In genomic region chr5:132086277-132086794, GRCh38 we compare ENCODE assay signal across 12 cellular contexts. TPM values are rescaled to one million over a fixed set of nuclear protein-coding genes. Genes with fewer than 3 reads are reported as not detected.
A peak's percentile ranks its signal among the peaks of the same experiment; 100 is the strongest.
DNase-seq lines count a peak whose midpoint lies in the region; ATAC-seq and TF ChIP-seq lines count a peak whose summit lies in the region.
"Had no signal": no experiment of that assay in that cellular context is flagged by ENCODE, and none has a peak within 500 bp of the region (broad histone marks: within the 10 kb centered on the region; RNA-seq: fewer than 3 reads in every experiment).

No MANE protein-coding gene starts in this region.

- 28 to 37% (median 36%) methylated on average over 2 of the region's 2 CpGs for WGBS in heart left ventricle, 4 donors
- 12 to 34% methylated on average over 2 of the region's 2 CpGs for WGBS in upper lobe of left lung, 2 donors
- 23% methylated on average over 2 of the region's 2 CpGs for WGBS in prostate gland

- H3K27me3 Mint-ChIP-seq in activated T-cell treated with anti-CD3 and anti-CD28 coated beads, Interleukin-2, amount 50 U/mL, for 24 hours, result no peaks in the 10 kb centered on the region
- H3K27me3 Mint-ChIP-seq: CD4-positive, alpha-beta memory T cell had no signal

- H3K36me3 Mint-ChIP-seq in activated T-cell treated with anti-CD3 and anti-CD28 coated beads, Interleukin-2, amount 50 U/mL, for 24 hours (ENCODE audit: low read depth), result no peaks in the 10 kb centered on the region
- H3K36me3 Mint-ChIP-seq: CD4-positive, alpha-beta memory T cell had no signal

- peak; percentile 68 to 97 (median 92) for ATAC-seq in heart left ventricle
- ATAC-seq in upper lobe of left lung (ENCODE audit: low FRiP score in 2 of 2), result peak; percentile 75 to 82
- ATAC-seq in stimulated activated naive CD8-positive, alpha-beta T cell treated with anti-CD3 and anti-CD28 coated beads, Interleukin-15, Interleukin-2, amounts not matched to agents 100 U/mL and 50 U/mL, for 24 hours, result no peak

- peak; percentile 26 for DNase-seq in activated T-cell treated with anti-CD3 and anti-CD28 coated beads, Interleukin-2, amount 50 U/mL, for 24 hours
- DNase-seq in activated T-cell treated with anti-CD3 and anti-CD28 coated beads, Interleukin-2, amount 50 U/mL, for 1 hour, result no peak
- peak; percentile 42 for DNase-seq in UCSD-AML1 (lab: John Stamatoyannopoulos, UW; ENCODE audit: unreplicated experiment)
- DNase-seq in heart left ventricle, result peak; percentile 82 to 88 (median 85)
- DNase-seq in upper lobe of left lung, result peak in 1 of 2 donors; percentile 78
- no peak for DNase-seq in prostate gland (ENCODE audit: low spot score)
- DNase-seq in SK-N-DZ (ENCODE audit: low spot score), result no peak
- DNase-seq in stimulated activated naive CD8-positive, alpha-beta T cell treated with anti-CD3 and anti-CD28 coated beads, Interleukin-15, Interleukin-2, amounts not matched to agents 100 U/mL and 50 U/mL, for 24 hours, result no peak
- DNase-seq: activated effector memory CD4-positive, alpha-beta T cell treated with Interleukin-2 at 50 U/mL for 16 hours; CD4-positive, alpha-beta memory T cell; NCI-H345 had no signal

- H3K27me3 ChIP-seq in heart left ventricle (no peaks in the 10 kb centered on the region), upper lobe of left lung (no peaks in the 10 kb centered on the region), prostate gland (replicated peaks; ENCODE audit: insufficient read depth) (no peaks in the 10 kb centered on the region)

- H3K9me3 Mint-ChIP-seq in activated T-cell treated with anti-CD3 and anti-CD28 coated beads, Interleukin-2, amount 50 U/mL, for 24 hours, result peaks cover 3% of the 10 kb centered on the region

- H3K4me3 ChIP-seq in heart left ventricle (no peak overlapping the region), upper lobe of left lung (no peak overlapping the region), prostate gland (no peak overlapping the region)

- H3K4me3 Mint-ChIP-seq in activated T-cell treated with anti-CD3 and anti-CD28 coated beads, Interleukin-2, amount 50 U/mL, for 24 hours, result no peak overlapping the region

- TF ChIP-seq POLR2A in heart left ventricle (IDR thresholded peaks at IDR 0.05) (no peak), upper lobe of left lung (IDR thresholded peaks at IDR 0.05) (no peak), prostate gland (IDR thresholded peaks at IDR 0.05) (no peak)

- H3K27ac Mint-ChIP-seq in activated T-cell treated with anti-CD3 and anti-CD28 coated beads, Interleukin-2, amount 50 U/mL, for 24 hours, result no peak overlapping the region

- peak overlapping the region in 9 of 12 donors; percentile 11 to 78 (median 53) for H3K27ac ChIP-seq in heart left ventricle
- H3K27ac ChIP-seq in upper lobe of left lung, result peak overlapping the region in 2 of 4 donors; percentile 18 to 49
- no peak overlapping the region for H3K27ac ChIP-seq in prostate gland

- no peaks in the 10 kb centered on the region for H3K36me3 ChIP-seq in heart left ventricle
- H3K36me3 ChIP-seq in upper lobe of left lung, result no peaks in the 10 kb centered on the region
- H3K36me3 ChIP-seq in prostate gland, result no peaks in the 10 kb centered on the region

- H3K9me3 ChIP-seq in heart left ventricle (no peaks in the 10 kb centered on the region), upper lobe of left lung (no peaks in the 10 kb centered on the region), prostate gland (no peaks in the 10 kb centered on the region)

- TF ChIP-seq EP300 in upper lobe of left lung (IDR thresholded peaks at IDR 0.05), result no peak

- intact Hi-C loops in heart left ventricle (cut with DNase I), result loop anchor here in 1 of 10 donors (1.0 kb wide), 1 partner anchor 17 kb away; no protein-coding TSS in a partner anchor
- intact Hi-C loops in prostate gland (cut with DNase I), result no loop called here

- no peak for TF ChIP-seq CTCF in heart left ventricle (IDR thresholded peaks at IDR 0.05)
- no peak for TF ChIP-seq CTCF in upper lobe of left lung (IDR thresholded peaks at IDR 0.05)
- no peak for TF ChIP-seq CTCF in prostate gland (IDR thresholded peaks at IDR 0.05)

- peaks cover 61% of the 10 kb centered on the region for H3K4me1 Mint-ChIP-seq in activated T-cell treated with anti-CD3 and anti-CD28 coated beads, Interleukin-2, amount 50 U/mL, for 24 hours (ENCODE audit: low read depth)

- H3K4me1 ChIP-seq in heart left ventricle, result peaks cover 0 to 29% (median 20%) of the 10 kb centered on the region in 12 donors
- peaks cover 11 to 19% (median 12%) of the 10 kb centered on the region in 4 donors for H3K4me1 ChIP-seq in upper lobe of left lung
- no peaks in the 10 kb centered on the region for H3K4me1 ChIP-seq in prostate gland (replicated peaks)

RNA-seq across cellular contexts. Expression of gene CSF2, which starts 12.7 kb away (rescaled TPM):
- total RNA-seq in heart left ventricle, result under 1 TPM in 1 of 9 donors, not detected in 8; 0.67 TPM
- polyA plus RNA-seq in heart left ventricle, result not detected
- 1 to 10 TPM in 5 of 6 donors, not detected in 1; 3.9 to 10.0 (median 4.4) TPM for total RNA-seq in upper lobe of left lung
- total RNA-seq in prostate gland, result not detected
- not detected in 2 replicates for polyA plus RNA-seq in SK-N-DZ (2014; cell fraction: cytosol; rRNA removed)
- not detected in 2 replicates for polyA plus RNA-seq in SK-N-DZ (2014; cell fraction: nucleus; rRNA removed)
- total RNA-seq: CD4-positive, alpha-beta memory T cell; mucosa of gallbladder had no signal

RNA-seq across cellular contexts. Expression of gene IL3, which starts 25.9 kb away (rescaled TPM):
- total RNA-seq in heart left ventricle, result not detected
- not detected for polyA plus RNA-seq in heart left ventricle
- total RNA-seq in upper lobe of left lung, result not detected
- not detected for total RNA-seq in prostate gland
- not detected in 2 replicates for polyA plus RNA-seq in SK-N-DZ (2014; cell fraction: cytosol; rRNA removed)
- polyA plus RNA-seq in SK-N-DZ (2014; cell fraction: nucleus; rRNA removed), result not detected in 2 replicates
- total RNA-seq: CD4-positive, alpha-beta memory T cell; mucosa of gallbladder had no signal
- polyA plus RNA-seq: CD4-positive, alpha-beta memory T cell had no signal

Comparison
In these comparisons a context has a peak if more than half of its experiments do, and no peak if none do; other contexts are left out.
1. DNase-seq: peak in activated T-cell treated with anti-CD3 and anti-CD28 coated beads, Interleukin-2, amount 50 U/mL, for 24 hours (single experiment), UCSD-AML1 (single experiment) and heart left ventricle (5 of 5); none in activated T-cell treated with anti-CD3 and anti-CD28 coated beads, Interleukin-2, amount 50 U/mL, for 1 hour (single experiment), prostate gland (single experiment), SK-N-DZ (single experiment) and stimulated activated naive CD8-positive, alpha-beta T cell treated with anti-CD3 and anti-CD28 coated beads, Interleukin-15, Interleukin-2, amounts not matched to agents 100 U/mL and 50 U/mL, for 24 hours (single experiment).
2. H3K27ac ChIP-seq: peak in heart left ventricle (9 of 12); none in prostate gland (0 of 2).